Comparison of ENCODE assay signal across 1 cellular context in the genomic region with DNA sequence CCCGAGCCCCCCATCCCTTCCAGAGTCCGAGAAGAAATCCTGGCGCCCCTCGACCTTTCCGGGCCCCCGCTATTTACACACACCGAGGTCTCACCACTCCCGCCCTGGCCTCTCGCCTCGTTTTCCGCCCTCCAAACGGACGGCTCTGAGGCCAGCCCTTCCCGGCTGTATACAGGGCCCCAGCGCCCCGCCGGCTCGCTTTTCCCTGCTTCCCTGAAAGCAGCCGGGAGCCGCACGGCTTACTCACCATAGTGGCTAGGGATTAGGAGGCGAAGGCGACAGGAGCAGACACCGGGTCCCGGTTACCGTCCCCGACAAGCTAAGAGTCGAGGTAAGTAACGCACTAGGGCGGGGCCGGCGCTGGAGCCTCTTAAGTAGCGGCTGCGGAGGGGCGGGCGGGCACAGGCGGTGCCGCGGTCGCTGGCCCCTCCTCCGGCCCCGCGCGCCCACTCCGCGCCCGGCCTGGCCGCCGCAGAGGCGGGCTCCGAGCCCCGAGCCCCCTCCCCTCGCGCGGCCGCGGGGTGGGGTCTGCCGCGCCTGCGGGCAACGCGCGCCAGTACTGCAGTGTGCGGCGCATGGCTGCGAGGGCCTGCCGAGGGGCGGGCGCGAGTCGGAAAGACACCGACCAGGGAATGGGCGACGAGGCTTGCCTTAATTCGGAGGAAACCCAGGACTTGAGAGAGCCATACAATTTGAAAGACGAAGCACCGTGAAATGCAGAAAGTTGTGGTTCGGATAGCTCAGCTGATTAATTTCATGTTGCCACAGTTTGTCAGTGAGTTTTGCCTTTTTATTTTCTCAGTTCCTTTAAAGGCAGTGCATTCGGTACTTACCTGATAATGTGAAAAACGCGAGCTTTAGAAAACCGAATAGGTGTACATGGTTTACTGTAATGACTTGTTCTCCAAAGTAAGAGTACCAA.
TF ChIP-seq lines count a peak whose summit lies in the region.

A gene (minus strand): TSS at position 345 of the 922 bp plus-strand sequence. CDS start 95 bp downstream, at position 250.

TF ChIP-seq in HepG2, 621 proteins besides CTCF, POLR2A, EP300 and RAD21 (continued from another document and continues in another):
- TF ChIP-seq, protein P1, sequence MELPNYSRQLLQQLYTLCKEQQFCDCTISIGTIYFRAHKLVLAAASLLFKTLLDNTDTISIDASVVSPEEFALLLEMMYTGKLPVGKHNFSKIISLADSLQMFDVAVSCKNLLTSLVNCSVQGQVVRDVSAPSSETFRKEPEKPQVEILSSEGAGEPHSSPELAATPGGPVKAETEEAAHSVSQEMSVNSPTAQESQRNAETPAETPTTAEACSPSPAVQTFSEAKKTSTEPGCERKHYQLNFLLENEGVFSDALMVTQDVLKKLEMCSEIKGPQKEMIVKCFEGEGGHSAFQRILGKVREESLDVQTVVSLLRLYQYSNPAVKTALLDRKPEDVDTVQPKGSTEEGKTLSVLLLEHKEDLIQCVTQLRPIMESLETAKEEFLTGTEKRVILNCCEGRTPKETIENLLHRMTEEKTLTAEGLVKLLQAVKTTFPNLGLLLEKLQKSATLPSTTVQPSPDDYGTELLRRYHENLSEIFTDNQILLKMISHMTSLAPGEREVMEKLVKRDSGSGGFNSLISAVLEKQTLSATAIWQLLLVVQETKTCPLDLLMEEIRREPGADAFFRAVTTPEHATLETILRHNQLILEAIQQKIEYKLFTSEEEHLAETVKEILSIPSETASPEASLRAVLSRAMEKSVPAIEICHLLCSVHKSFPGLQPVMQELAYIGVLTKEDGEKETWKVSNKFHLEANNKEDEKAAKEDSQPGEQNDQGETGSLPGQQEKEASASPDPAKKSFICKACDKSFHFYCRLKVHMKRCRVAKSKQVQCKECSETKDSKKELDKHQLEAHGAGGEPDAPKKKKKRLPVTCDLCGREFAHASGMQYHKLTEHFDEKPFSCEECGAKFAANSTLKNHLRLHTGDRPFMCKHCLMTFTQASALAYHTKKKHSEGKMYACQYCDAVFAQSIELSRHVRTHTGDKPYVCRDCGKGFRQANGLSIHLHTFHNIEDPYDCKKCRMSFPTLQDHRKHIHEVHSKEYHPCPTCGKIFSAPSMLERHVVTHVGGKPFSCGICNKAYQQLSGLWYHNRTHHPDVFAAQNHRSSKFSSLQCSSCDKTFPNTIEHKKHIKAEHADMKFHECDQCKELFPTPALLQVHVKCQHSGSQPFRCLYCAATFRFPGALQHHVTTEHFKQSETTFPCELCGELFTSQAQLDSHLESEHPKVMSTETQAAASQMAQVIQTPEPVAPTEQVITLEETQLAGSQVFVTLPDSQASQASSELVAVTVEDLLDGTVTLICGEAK (IDR thresholded peaks at IDR 0.05) = no peak
- TF ChIP-seq, protein P1 (CRISPR knock-in tag; IDR thresholded peaks at IDR 0.05) = peak; percentile 82
- TF ChIP-seq MEF2D (CRISPR knock-in tag; IDR thresholded peaks at IDR 0.05) (peak; percentile 2; the same call in 1 of the 2 replicates), IKZF1 (IDR thresholded peaks at IDR 0.05) (no peak), SRSF1 (optimal IDR thresholded peaks at IDR 0.05; ENCODE audit: low read depth, low read length) (peak; percentile 56), SRSF9 (IDR thresholded peaks at IDR 0.05; ENCODE audit: borderline replicate concordance, insufficient read depth, low read depth, low read length, poor library complexity, severe bottlenecking) (no peak), ZNF670 (CRISPR knock-in tag; IDR thresholded peaks at IDR 0.05; ENCODE audit: borderline replicate concordance) (0 out of 2 replicates have a peak, but pooled peaks have one; percentile 40), ZNF746 (CRISPR knock-in tag; IDR thresholded peaks at IDR 0.05) (peak; percentile 36; the same call in 1 of the 2 replicates), ZNF709 (CRISPR knock-in tag; IDR thresholded peaks at IDR 0.05) (peak; percentile 51; the same call in 1 of the 2 replicates), ZNF160 (CRISPR knock-in tag; IDR thresholded peaks at IDR 0.05) (peak; percentile 52), ZNF530 (CRISPR knock-in tag; IDR thresholded peaks at IDR 0.05; ENCODE audit: low read depth) (no peak), ZNF329 (CRISPR knock-in tag; IDR thresholded peaks at IDR 0.05; ENCODE audit: low read depth) (peak; percentile 81), ZNF788 (CRISPR knock-in tag; IDR thresholded peaks at IDR 0.05; ENCODE audit: borderline replicate concordance) (peak; percentile 84), ZSCAN25 (CRISPR knock-in tag; IDR thresholded peaks at IDR 0.05) (no peak), PAX8 (CRISPR knock-in tag; IDR thresholded peaks at IDR 0.05; ENCODE audit: borderline replicate concordance) (no peak)
- TF ChIP-seq, protein P2, sequence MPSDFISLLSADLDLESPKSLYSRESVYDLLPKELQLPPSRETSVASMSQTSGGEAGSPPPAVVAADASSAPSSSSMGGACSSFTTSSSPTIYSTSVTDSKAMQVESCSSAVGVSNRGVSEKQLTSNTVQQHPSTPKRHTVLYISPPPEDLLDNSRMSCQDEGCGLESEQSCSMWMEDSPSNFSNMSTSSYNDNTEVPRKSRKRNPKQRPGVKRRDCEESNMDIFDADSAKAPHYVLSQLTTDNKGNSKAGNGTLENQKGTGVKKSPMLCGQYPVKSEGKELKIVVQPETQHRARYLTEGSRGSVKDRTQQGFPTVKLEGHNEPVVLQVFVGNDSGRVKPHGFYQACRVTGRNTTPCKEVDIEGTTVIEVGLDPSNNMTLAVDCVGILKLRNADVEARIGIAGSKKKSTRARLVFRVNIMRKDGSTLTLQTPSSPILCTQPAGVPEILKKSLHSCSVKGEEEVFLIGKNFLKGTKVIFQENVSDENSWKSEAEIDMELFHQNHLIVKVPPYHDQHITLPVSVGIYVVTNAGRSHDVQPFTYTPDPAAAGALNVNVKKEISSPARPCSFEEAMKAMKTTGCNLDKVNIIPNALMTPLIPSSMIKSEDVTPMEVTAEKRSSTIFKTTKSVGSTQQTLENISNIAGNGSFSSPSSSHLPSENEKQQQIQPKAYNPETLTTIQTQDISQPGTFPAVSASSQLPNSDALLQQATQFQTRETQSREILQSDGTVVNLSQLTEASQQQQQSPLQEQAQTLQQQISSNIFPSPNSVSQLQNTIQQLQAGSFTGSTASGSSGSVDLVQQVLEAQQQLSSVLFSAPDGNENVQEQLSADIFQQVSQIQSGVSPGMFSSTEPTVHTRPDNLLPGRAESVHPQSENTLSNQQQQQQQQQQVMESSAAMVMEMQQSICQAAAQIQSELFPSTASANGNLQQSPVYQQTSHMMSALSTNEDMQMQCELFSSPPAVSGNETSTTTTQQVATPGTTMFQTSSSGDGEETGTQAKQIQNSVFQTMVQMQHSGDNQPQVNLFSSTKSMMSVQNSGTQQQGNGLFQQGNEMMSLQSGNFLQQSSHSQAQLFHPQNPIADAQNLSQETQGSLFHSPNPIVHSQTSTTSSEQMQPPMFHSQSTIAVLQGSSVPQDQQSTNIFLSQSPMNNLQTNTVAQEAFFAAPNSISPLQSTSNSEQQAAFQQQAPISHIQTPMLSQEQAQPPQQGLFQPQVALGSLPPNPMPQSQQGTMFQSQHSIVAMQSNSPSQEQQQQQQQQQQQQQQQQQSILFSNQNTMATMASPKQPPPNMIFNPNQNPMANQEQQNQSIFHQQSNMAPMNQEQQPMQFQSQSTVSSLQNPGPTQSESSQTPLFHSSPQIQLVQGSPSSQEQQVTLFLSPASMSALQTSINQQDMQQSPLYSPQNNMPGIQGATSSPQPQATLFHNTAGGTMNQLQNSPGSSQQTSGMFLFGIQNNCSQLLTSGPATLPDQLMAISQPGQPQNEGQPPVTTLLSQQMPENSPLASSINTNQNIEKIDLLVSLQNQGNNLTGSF (CRISPR knock-in tag; IDR thresholded peaks at IDR 0.05) = peak; percentile 62; the same call in 1 of the 2 replicates
- TF ChIP-seq, protein P3, sequence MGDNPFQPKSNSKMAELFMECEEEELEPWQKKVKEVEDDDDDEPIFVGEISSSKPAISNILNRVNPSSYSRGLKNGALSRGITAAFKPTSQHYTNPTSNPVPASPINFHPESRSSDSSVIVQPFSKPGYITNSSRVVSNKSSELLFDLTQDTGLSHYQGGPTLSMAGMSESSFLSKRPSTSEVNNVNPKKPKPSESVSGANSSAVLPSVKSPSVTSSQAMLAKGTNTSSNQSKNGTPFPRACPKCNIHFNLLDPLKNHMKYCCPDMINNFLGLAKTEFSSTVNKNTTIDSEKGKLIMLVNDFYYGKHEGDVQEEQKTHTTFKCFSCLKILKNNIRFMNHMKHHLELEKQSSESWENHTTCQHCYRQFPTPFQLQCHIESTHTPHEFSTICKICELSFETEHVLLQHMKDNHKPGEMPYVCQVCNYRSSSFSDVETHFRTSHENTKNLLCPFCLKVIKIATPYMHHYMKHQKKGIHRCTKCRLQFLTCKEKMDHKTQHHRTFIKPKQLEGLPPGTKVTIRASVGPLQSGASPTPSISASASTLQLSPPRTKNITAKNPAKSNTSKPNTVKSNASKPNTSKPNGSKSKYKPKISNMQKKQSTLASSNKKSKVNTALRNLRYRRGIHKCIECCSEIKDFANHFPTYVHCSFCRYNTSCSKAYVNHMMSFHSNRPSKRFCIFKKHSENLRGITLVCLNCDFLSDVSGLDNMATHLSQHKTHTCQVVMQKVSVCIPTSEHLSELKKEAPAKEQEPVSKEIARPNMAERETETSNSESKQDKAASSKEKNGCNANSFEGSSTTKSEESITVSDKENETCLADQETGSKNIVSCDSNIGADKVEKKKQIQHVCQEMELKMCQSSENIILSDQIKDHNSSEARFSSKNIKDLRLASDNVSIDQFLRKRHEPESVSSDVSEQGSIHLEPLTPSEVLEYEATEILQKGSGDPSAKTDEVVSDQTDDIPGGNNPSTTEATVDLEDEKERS (CRISPR knock-in tag; IDR thresholded peaks at IDR 0.05) = peak; percentile 14; the same call in 1 of the 2 replicates
- TF ChIP-seq, protein P4, sequence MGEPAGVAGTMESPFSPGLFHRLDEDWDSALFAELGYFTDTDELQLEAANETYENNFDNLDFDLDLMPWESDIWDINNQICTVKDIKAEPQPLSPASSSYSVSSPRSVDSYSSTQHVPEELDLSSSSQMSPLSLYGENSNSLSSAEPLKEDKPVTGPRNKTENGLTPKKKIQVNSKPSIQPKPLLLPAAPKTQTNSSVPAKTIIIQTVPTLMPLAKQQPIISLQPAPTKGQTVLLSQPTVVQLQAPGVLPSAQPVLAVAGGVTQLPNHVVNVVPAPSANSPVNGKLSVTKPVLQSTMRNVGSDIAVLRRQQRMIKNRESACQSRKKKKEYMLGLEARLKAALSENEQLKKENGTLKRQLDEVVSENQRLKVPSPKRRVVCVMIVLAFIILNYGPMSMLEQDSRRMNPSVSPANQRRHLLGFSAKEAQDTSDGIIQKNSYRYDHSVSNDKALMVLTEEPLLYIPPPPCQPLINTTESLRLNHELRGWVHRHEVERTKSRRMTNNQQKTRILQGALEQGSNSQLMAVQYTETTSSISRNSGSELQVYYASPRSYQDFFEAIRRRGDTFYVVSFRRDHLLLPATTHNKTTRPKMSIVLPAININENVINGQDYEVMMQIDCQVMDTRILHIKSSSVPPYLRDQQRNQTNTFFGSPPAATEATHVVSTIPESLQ (CRISPR knock-in tag; conservative IDR thresholded peaks at IDR 0.05) = peak; percentile 41; the same call in 1 of the 2 replicates
- TF ChIP-seq, protein P5, sequence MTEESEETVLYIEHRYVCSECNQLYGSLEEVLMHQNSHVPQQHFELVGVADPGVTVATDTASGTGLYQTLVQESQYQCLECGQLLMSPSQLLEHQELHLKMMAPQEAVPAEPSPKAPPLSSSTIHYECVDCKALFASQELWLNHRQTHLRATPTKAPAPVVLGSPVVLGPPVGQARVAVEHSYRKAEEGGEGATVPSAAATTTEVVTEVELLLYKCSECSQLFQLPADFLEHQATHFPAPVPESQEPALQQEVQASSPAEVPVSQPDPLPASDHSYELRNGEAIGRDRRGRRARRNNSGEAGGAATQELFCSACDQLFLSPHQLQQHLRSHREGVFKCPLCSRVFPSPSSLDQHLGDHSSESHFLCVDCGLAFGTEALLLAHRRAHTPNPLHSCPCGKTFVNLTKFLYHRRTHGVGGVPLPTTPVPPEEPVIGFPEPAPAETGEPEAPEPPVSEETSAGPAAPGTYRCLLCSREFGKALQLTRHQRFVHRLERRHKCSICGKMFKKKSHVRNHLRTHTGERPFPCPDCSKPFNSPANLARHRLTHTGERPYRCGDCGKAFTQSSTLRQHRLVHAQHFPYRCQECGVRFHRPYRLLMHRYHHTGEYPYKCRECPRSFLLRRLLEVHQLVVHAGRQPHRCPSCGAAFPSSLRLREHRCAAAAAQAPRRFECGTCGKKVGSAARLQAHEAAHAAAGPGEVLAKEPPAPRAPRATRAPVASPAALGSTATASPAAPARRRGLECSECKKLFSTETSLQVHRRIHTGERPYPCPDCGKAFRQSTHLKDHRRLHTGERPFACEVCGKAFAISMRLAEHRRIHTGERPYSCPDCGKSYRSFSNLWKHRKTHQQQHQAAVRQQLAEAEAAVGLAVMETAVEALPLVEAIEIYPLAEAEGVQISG (CRISPR knock-in tag; IDR thresholded peaks at IDR 0.05) = peak; percentile 61
- TF ChIP-seq, protein P6, sequence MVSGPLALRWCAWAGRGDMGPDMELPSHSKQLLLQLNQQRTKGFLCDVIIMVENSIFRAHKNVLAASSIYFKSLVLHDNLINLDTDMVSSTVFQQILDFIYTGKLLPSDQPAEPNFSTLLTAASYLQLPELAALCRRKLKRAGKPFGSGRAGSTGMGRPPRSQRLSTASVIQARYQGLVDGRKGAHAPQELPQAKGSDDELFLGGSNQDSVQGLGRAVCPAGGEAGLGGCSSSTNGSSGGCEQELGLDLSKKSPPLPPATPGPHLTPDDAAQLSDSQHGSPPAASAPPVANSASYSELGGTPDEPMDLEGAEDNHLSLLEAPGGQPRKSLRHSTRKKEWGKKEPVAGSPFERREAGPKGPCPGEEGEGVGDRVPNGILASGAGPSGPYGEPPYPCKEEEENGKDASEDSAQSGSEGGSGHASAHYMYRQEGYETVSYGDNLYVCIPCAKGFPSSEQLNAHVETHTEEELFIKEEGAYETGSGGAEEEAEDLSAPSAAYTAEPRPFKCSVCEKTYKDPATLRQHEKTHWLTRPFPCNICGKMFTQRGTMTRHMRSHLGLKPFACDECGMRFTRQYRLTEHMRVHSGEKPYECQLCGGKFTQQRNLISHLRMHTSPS (CRISPR knock-in tag; IDR thresholded peaks at IDR 0.05; ENCODE audit: low read depth) = 0 out of 2 replicates have a peak, but pooled peaks have one; percentile 8
